In genomic region chr19:342801-343421, GRCh38 we compare ENCODE assay signal across 8 cellular contexts. TPM values are rescaled to one million over a fixed set of nuclear protein-coding genes. Genes with fewer than 3 reads are reported as not detected.
A peak's percentile ranks its signal among the peaks of the same experiment; 100 is the strongest.
DNase-seq lines count a peak whose midpoint lies in the region; TF ChIP-seq lines count a peak whose summit lies in the region.

No MANE protein-coding gene starts in this region.

- H3K4me1 Mint-ChIP-seq in activated CD4-positive, alpha-beta memory T cell treated with anti-CD3 and anti-CD28 coated beads, Interleukin-2, amount 10 ng/mL, durations not matched to agents 7 days and 5 days = peaks cover 44% of the 10 kb centered on the region
- peaks cover 25% of the 10 kb centered on the region for H3K4me1 Mint-ChIP-seq in glutamatergic neuron (ENCODE audit: low read depth, unreplicated experiment)

- H3K27ac ChIP-seq in ACC112 (ENCODE audit: low read depth, low read length) = peak overlapping the region; percentile 68

- POLR2A ChIA-PET in activated CD4-positive, alpha-beta memory T cell treated with anti-CD3 and anti-CD28 coated beads, Interleukin-2, amount 10 ng/mL, durations not matched to agents 7 days and 5 days (lab: Charles Lee) = interaction anchor here (1.2 kb wide), 1 partner anchor 168 kb away, joined by 5 read pairs; no protein-coding TSS in a partner anchor

- H3K9me3 Mint-ChIP-seq in activated CD4-positive, alpha-beta memory T cell treated with anti-CD3 and anti-CD28 coated beads, Interleukin-2, amount 10 ng/mL, durations not matched to agents 7 days and 5 days = no peaks in the 10 kb centered on the region
- peaks cover 11% of the 10 kb centered on the region for H3K9me3 Mint-ChIP-seq in glutamatergic neuron (ENCODE audit: unreplicated experiment)

- H2AFZ ChIP-seq in ACC112 (ENCODE audit: low read length, unreplicated experiment) = no peak overlapping the region

- intact Hi-C loops in posterior vena cava (cut with DNase I) = no loop called here

- H3K36me3 ChIP-seq in ACC112 (ENCODE audit: insufficient read depth, low read length) = peaks cover 12% of the 10 kb centered on the region

- peaks cover 61% of the 10 kb centered on the region for H3K79me2 ChIP-seq in ACC112 (ENCODE audit: control insufficient read depth, insufficient read depth, low read length, unreplicated experiment)

- peak overlapping the region; percentile 79 for H3K4me3 Mint-ChIP-seq in activated CD4-positive, alpha-beta memory T cell treated with anti-CD3 and anti-CD28 coated beads, Interleukin-2, amount 10 ng/mL, durations not matched to agents 7 days and 5 days
- peak overlapping the region; percentile 97 for H3K4me3 Mint-ChIP-seq in glutamatergic neuron (ENCODE audit: unreplicated experiment)

- TF ChIP-seq CTCF in glutamatergic neuron (IDR thresholded peaks at IDR 0.05; ENCODE audit: partially characterized antibody, unreplicated experiment) = no peak

- no peaks in the 10 kb centered on the region for H3K27me3 ChIP-seq in ACC112 (ENCODE audit: insufficient read depth, low read length)

- H3K36me3 Mint-ChIP-seq in activated CD4-positive, alpha-beta memory T cell treated with anti-CD3 and anti-CD28 coated beads, Interleukin-2, amount 10 ng/mL, durations not matched to agents 7 days and 5 days (ENCODE audit: low read depth) = peaks cover 25% of the 10 kb centered on the region
- peaks cover 4% of the 10 kb centered on the region for H3K36me3 Mint-ChIP-seq in glutamatergic neuron (ENCODE audit: unreplicated experiment)

- DNase-seq in HS-27A (ENCODE audit: low read depth) (peak; percentile 61), glutamatergic neuron (no peak), posterior vena cava (ENCODE audit: low spot score) (peak; percentile 86), NCI-H2029 (lab: John Stamatoyannopoulos, UW) (no peak), NCI-H774 (lab: John Stamatoyannopoulos, UW) (no peak), NCI-H748 (lab: John Stamatoyannopoulos, UW; ENCODE audit: unreplicated experiment) (no peak)
- no peak for DNase-seq in activated CD4-positive, alpha-beta memory T cell treated with anti-CD3 and anti-CD28 coated beads, Interleukin-2, amount 10 ng/mL, durations not matched to agents 7 days and 5 days

- H3K27me3 Mint-ChIP-seq in activated CD4-positive, alpha-beta memory T cell treated with anti-CD3 and anti-CD28 coated beads, Interleukin-2, amount 10 ng/mL, durations not matched to agents 7 days and 5 days = peaks cover 5% of the 10 kb centered on the region
- peaks cover 19% of the 10 kb centered on the region for H3K27me3 Mint-ChIP-seq in glutamatergic neuron (ENCODE audit: unreplicated experiment)

- peak overlapping the region; percentile 87 for H3K4me3 ChIP-seq in ACC112 (ENCODE audit: low read depth, low read length)

- CTCF ChIA-PET in activated CD4-positive, alpha-beta memory T cell treated with anti-CD3 and anti-CD28 coated beads, Interleukin-2, amount 10 ng/mL, durations not matched to agents 7 days and 5 days (lab: Charles Lee) = interaction anchor here (1.0 kb wide), 1 partner anchor 96 kb away, joined by 3 read pairs; no protein-coding TSS in a partner anchor

- H3K27ac Mint-ChIP-seq in activated CD4-positive, alpha-beta memory T cell treated with anti-CD3 and anti-CD28 coated beads, Interleukin-2, amount 10 ng/mL, durations not matched to agents 7 days and 5 days = peak overlapping the region; percentile 47
- no peak overlapping the region for H3K27ac Mint-ChIP-seq in glutamatergic neuron (ENCODE audit: unreplicated experiment)

- H3K4me1 ChIP-seq in ACC112 (ENCODE audit: control insufficient read depth, insufficient read depth, low read length, unreplicated experiment) = peaks cover 18% of the 10 kb centered on the region

RNA-seq across cellular contexts. Expression of gene MIER2, which starts 1.7 kb away (rescaled TPM):
- total RNA-seq in activated CD4-positive, alpha-beta memory T cell treated with anti-CD3 and anti-CD28 coated beads, Interleukin-2, amount 10 ng/mL, durations not matched to agents 7 days and 5 days = 10 to 100 TPM; 17.2 to 20.8 TPM
- 47.3 TPM for total RNA-seq in glutamatergic neuron (ENCODE audit: unreplicated experiment)
- total RNA-seq in posterior vena cava = 10 to 100 TPM; 18.8 to 25.3 TPM

RNA-seq across cellular contexts. Expression of gene PLPP2, which starts 51.7 kb away (rescaled TPM):
- under 1 TPM; 0.60 to 0.78 TPM for total RNA-seq in activated CD4-positive, alpha-beta memory T cell treated with anti-CD3 and anti-CD28 coated beads, Interleukin-2, amount 10 ng/mL, durations not matched to agents 7 days and 5 days
- total RNA-seq in glutamatergic neuron (ENCODE audit: unreplicated experiment) (0.64 TPM), posterior vena cava (1 to 10 TPM in 1 of 2 donors, under 1 TPM in 1; 0.83 to 4.5 TPM)

Comparison
In these comparisons a context has a peak if more than half of its experiments do, and no peak if none do; other contexts are left out.
1. DNase-seq: peak in HS-27A (single experiment) and posterior vena cava (single experiment); none in activated CD4-positive, alpha-beta memory T cell treated with anti-CD3 and anti-CD28 coated beads, Interleukin-2, amount 10 ng/mL, durations not matched to agents 7 days and 5 days (single experiment), glutamatergic neuron (single experiment), NCI-H2029 (single experiment), NCI-H774 (single experiment) and NCI-H748 (single experiment).